15 cellular contexts compared by ENCODE assay signal in the genomic region with DNA sequence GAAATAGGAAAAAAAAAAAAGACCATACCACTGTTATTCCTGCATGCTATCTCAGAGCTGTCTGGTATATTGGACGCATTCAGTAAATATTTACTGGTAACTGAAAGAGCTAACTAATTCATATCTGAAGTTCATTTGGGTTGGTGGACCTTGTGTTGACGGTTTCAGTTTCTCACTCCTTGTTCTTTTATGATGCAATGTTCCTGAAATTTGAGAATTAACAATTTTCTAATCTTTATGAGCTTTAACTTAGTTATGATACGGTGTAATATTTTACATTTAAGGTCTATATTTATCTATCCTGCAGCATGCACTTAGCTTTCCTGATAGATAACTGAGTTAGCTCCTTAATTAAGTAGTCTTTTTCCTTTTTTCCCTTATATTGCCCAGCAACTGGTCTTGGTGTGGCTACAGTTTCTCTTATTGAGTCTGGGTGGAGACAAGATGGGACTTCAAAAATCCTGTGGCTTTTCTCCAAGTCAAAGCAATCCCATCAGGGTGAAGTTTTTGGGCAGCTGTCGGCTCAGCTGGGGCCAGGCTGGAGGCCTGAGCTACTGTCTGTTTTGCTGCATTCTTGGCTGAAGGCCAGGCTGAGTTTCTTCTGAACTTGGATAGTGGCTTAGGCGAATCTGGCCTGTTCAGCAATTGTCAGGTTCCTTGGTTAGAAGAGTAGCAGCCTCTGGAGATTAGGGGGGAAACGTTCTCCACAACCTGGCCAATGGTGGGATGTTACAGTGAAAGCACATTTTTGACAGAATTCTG.
DNase-seq lines count a peak whose midpoint lies in the region; ATAC-seq, FAIRE-seq and TF ChIP-seq lines count a peak whose summit lies in the region.
"Had no signal": no experiment of that assay in that cellular context is flagged by ENCODE, and none has a peak within 500 bp of the region (broad histone marks: within the 10 kb centered on the region; RNA-seq: fewer than 3 reads in every experiment).

No MANE protein-coding gene starts in this region.

- POLR2A ChIA-PET in HepG2 (lab: Yijun Ruan, JAX) = interaction anchor here (1.0 to 1.1 kb wide), 2 partner anchors 78 to 80 kb away, joined by 4 to 5 read pairs; a partner anchor contains a TSS

- intact Hi-C loops in HepG2 (cut with micrococcal nuclease; ENCODE audit: unreplicated experiment) = no loop called here
- intact Hi-C loops in activated CD4-positive, alpha-beta T cell treated with anti-CD3 and anti-CD28 coated beads, Interleukin-2, amount 10 ng/mL, durations not matched to agents 24 days and 14 days (cut with micrococcal nuclease) = no loop called here
- intact Hi-C loops in vagina (cut with DNase I) = no loop called here

- peak overlapping the region in 7 of 11 experiments; percentile 1 to 44 (median 36); a peak in 11 of 22 replicates for H3K4me2 ChIP-seq in BLaER1 treated with 17β-estradiol and CSF1 and Interleukin-3, amounts not matched to agents 10 nM and 100 nM
- peak overlapping the region; percentile 35; the same call in 1 of the 2 replicates for H3K4me2 ChIP-seq in HepG2 (ENCODE audit: low read depth, low read length)

- H3K9me3 ChIP-seq in BLaER1 treated with 17β-estradiol and CSF1 and Interleukin-3, amounts not matched to agents 10 nM and 100 nM (replicated peaks in 1 of 11) = peaks cover under 1 to 8% (median 5%) of the 10 kb centered on the region in 11 experiments; a peak in 15 of 22 replicates
- H3K9me3 ChIP-seq in HepG2 (ENCODE audit: low read length) (no peaks in the 10 kb centered on the region), vagina (no peaks in the 10 kb centered on the region)
- H3K9me3 ChIP-seq: colonic mucosa had no signal

- H3K36me3 Mint-ChIP-seq in activated CD4-positive, alpha-beta T cell treated with anti-CD3 and anti-CD28 coated beads, Interleukin-2, amount 10 ng/mL, durations not matched to agents 24 days and 14 days (ENCODE audit: low read depth) = no peaks in the 10 kb centered on the region

- no peaks in the 10 kb centered on the region for H3K4me1 Mint-ChIP-seq in activated CD4-positive, alpha-beta T cell treated with anti-CD3 and anti-CD28 coated beads, Interleukin-2, amount 10 ng/mL, durations not matched to agents 24 days and 14 days

- no peak overlapping the region for H3K4me3 Mint-ChIP-seq in activated CD4-positive, alpha-beta T cell treated with anti-CD3 and anti-CD28 coated beads, Interleukin-2, amount 10 ng/mL, durations not matched to agents 24 days and 14 days

- H3K9me3 Mint-ChIP-seq in activated CD4-positive, alpha-beta T cell treated with anti-CD3 and anti-CD28 coated beads, Interleukin-2, amount 10 ng/mL, durations not matched to agents 24 days and 14 days = peaks cover 6% of the 10 kb centered on the region

- FAIRE-seq in HepG2 (lab: Jason Lieb, UNC) = no peak
- FAIRE-seq: G401.6 had no signal

- peak; percentile 40 for DNase-seq in NAMALWA (ENCODE audit: low spot score)
- peak; percentile 41 to 67 for DNase-seq in cardiac fibroblast (ENCODE audit: low read depth in 2 of 2)
- no peak for DNase-seq in HepG2 (ENCODE audit: low spot score)
- DNase-seq in iPS-NIHi7 (ENCODE audit: extremely low spot score) = no peak
- no peak for DNase-seq in activated CD4-positive, alpha-beta T cell treated with anti-CD3 and anti-CD28 coated beads, Interleukin-2, amount 10 ng/mL, durations not matched to agents 24 days and 14 days
- no peak for DNase-seq in vagina (ENCODE audit: extremely low spot score in 2 of 2)
- DNase-seq: activated CD4-positive, alpha-beta T cell treated with anti-CD3 and anti-CD28 coated beads, Interleukin-2, amount 50 U/mL, for 1 hour; activated effector memory CD4-positive, alpha-beta T cell treated with Interleukin-2 at 50 U/mL for 16 hours; colonic mucosa; foreskin keratinocyte; NCI-H1048; NK-92 treated with Interleukin-12 subunit alpha and Interleukin-12 subunit beta, amount 100 ng/mL, for 24 hours had no signal

- peaks cover 0 to 16% (median 8%) of the 10 kb centered on the region in 10 experiments; a peak in 9 of 20 replicates for H3K4me1 ChIP-seq in BLaER1 treated with 17β-estradiol and CSF1 and Interleukin-3, amounts not matched to agents 10 nM and 100 nM
- H3K4me1 ChIP-seq in HepG2 (ENCODE audit: insufficient read depth, low read length) (peaks cover 44% of the 10 kb centered on the region), vagina (no peaks in the 10 kb centered on the region)
- H3K4me1 ChIP-seq: colonic mucosa, foreskin keratinocyte had no signal

- no peaks in the 10 kb centered on the region for H3K27me3 ChIP-seq in BLaER1 treated with 17β-estradiol and CSF1 and Interleukin-3, amounts not matched to agents 10 nM and 100 nM
- H3K27me3 ChIP-seq in HepG2 (ENCODE audit: control insufficient read depth in 1 of 2, insufficient read depth in 2 of 2, low read length in 2 of 2) (no peaks in the 10 kb centered on the region), vagina (no peaks in the 10 kb centered on the region)
- H3K27me3 ChIP-seq: colonic mucosa had no signal

- no peaks in the 10 kb centered on the region for H4K20me1 ChIP-seq in BLaER1 treated with 17β-estradiol and CSF1 and Interleukin-3, amounts not matched to agents 10 nM and 100 nM
- no peaks in the 10 kb centered on the region for H4K20me1 ChIP-seq in HepG2 (ENCODE audit: insufficient read depth, low read length)

- TF ChIP-seq EP300 in HepG2 (IDR thresholded peaks at IDR 0.05; ENCODE audit: low read depth in 2 of 2, low read length in 2 of 2) (no peak), HepG2 (CRISPR knock-in tag; IDR thresholded peaks at IDR 0.05; ENCODE audit: borderline replicate concordance) (no peak)

- TF ChIP-seq CTCF in cardiac fibroblast (IDR thresholded peaks at IDR 0.05; ENCODE audit: low read depth, low read length) = no peak
- no peak for TF ChIP-seq CTCF in HepG2 (CRISPR knock-in tag; IDR thresholded peaks at IDR 0.05)
- TF ChIP-seq CTCF in vagina (IDR thresholded peaks at IDR 0.05) = no peak

- H3K4me3 ChIP-seq in BLaER1 treated with 17β-estradiol and CSF1 and Interleukin-3, amounts not matched to agents 10 nM and 100 nM = no peak overlapping the region
- H3K4me3 ChIP-seq in cardiac fibroblast (replicated peaks in 1 of 2; ENCODE audit: low read depth in 2 of 2, low read length in 2 of 2) = no peak overlapping the region
- H3K4me3 ChIP-seq in HepG2 (replicated peaks in 1 of 3; ENCODE audit: insufficient read depth in 1 of 3, low read depth in 2 of 3, low read length in 3 of 3) = no peak overlapping the region
- no peak overlapping the region for H3K4me3 ChIP-seq in vagina
- H3K4me3 ChIP-seq: colonic mucosa had no signal

- H3K36me3 ChIP-seq in BLaER1 treated with 17β-estradiol and CSF1 and Interleukin-3, amounts not matched to agents 10 nM and 100 nM = no peaks in the 10 kb centered on the region
- H3K36me3 ChIP-seq in HepG2 (replicated peaks in 1 of 2; ENCODE audit: control insufficient read depth in 1 of 2, insufficient read depth in 2 of 2, low read length in 2 of 2) (no peaks in the 10 kb centered on the region), vagina (no peaks in the 10 kb centered on the region)
- H3K36me3 ChIP-seq: colonic mucosa had no signal

- no peak overlapping the region for H3K27ac Mint-ChIP-seq in activated CD4-positive, alpha-beta T cell treated with anti-CD3 and anti-CD28 coated beads, Interleukin-2, amount 10 ng/mL, durations not matched to agents 24 days and 14 days

- in situ Hi-C loops in HepG2 (cut with HindIII; ENCODE audit: extremely low pct_ligation_motif_present, low pct_unique_long_range_greater_than_20kb) = loop anchor here (10.0 kb wide), 1 partner anchor 109 kb away; no protein-coding TSS in a partner anchor

- no peak for TF ChIP-seq RAD21 in HepG2 (CRISPR knock-in tag; IDR thresholded peaks at IDR 0.05)

- no TSS peak for BruUV-seq in HepG2 (replicated peaks; lab: Mats Ljungman, UMichigan)

- no peaks in the 10 kb centered on the region for H3K27me3 Mint-ChIP-seq in activated CD4-positive, alpha-beta T cell treated with anti-CD3 and anti-CD28 coated beads, Interleukin-2, amount 10 ng/mL, durations not matched to agents 24 days and 14 days

- WGBS in HepG2 (ENCODE audit: low lambda C conversion rate) = 10% methylated on average over 6 of the region's 6 CpGs

- H3K79me2 ChIP-seq in HepG2 (ENCODE audit: insufficient read depth, low read length) = no peaks in the 10 kb centered on the region

- CTCF ChIA-PET in HepG2 (lab: Yijun Ruan, JAX; ENCODE audit: low intra/inter-chr PET ratio, low total read pairs) = no interaction called here

- ATAC-seq in HepG2 = peak; percentile 17; the same call in 1 of the 3 replicates
- ATAC-seq in HG03139 (IDR thresholded peaks at IDR 0.05; ENCODE audit: unreplicated experiment) = no peak
- ATAC-seq: foreskin keratinocyte had no signal

- H2AFZ ChIP-seq in HepG2 (ENCODE audit: low read length) = peak overlapping the region; percentile 3

- TF ChIP-seq POLR2A in HepG2 (IDR thresholded peaks at IDR 0.05; ENCODE audit: insufficient read depth in 1 of 2, low read depth in 2 of 2, low read length in 2 of 2) (no peak), vagina (IDR thresholded peaks at IDR 0.05) (no peak)

- H3K27ac ChIP-seq in BLaER1 treated with 17β-estradiol and CSF1 and Interleukin-3, amounts not matched to agents 10 nM and 100 nM = 0 out of 22 replicates have a peak overlapping the region, but pooled peaks of 1 of the 11 experiments have one; percentile 4
- no peak overlapping the region for H3K27ac ChIP-seq in HepG2 (ENCODE audit: extremely low read length, insufficient read depth, low read length)
- no peak overlapping the region for H3K27ac ChIP-seq in vagina
- H3K27ac ChIP-seq: colonic mucosa, foreskin keratinocyte had no signal

- no peak overlapping the region for H3K9ac ChIP-seq in BLaER1 treated with 17β-estradiol and CSF1 and Interleukin-3, amounts not matched to agents 10 nM and 100 nM
- no peak overlapping the region for H3K9ac ChIP-seq in HepG2 (ENCODE audit: insufficient read depth, low read depth, low read length)

TF ChIP-seq in HepG2, 621 proteins besides CTCF, POLR2A, EP300 and RAD21:
- TF ChIP-seq CEBPB (IDR thresholded peaks at IDR 0.05; ENCODE audit: borderline replicate concordance, low read depth, low read length) = peak; percentile 8; the same call in 1 of the 2 replicates
- TF ChIP-seq ZNF264 (CRISPR knock-in tag; IDR thresholded peaks at IDR 0.05) = no peak

Comparison
In these comparisons a context has a peak if more than half of its experiments do, and no peak if none do; other contexts are left out.
1. DNase-seq: peak in NAMALWA (single experiment) and cardiac fibroblast (2 of 2); none in HepG2 (single experiment), iPS-NIHi7 (single experiment), activated CD4-positive, alpha-beta T cell treated with anti-CD3 and anti-CD28 coated beads, Interleukin-2, amount 10 ng/mL, durations not matched to agents 24 days and 14 days (single experiment) and vagina (0 of 2).